ENCODE assay signal across 1 cellular context in the genomic region with DNA sequence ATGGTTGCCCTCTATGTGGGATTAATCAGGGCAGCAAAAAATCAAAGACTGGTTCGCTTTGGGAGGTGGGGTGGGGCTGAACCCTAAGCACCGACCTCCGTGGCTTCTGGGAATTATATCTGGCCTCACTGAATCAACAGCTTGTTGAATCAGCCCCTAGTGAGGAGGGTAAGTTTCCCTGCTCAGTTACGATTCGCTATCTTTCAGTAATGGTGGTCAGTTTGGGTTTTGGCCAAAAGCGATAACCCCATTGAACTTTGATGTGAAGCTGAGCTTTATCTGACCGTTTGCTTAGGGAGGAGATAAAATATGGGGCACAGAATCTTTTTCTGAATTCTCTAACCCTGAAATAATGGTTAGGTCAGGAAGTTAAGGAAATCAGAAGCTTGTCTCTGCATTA.
TF ChIP-seq lines count a peak whose summit lies in the region.

No MANE protein-coding gene starts in this region.

TF ChIP-seq in K562, 482 proteins besides CTCF, POLR2A, EP300 and RAD21:
- TF ChIP-seq ZNF124 (CRISPR knock-in tag; IDR thresholded peaks at IDR 0.05), result no peak
- TF ChIP-seq TAL1 (IDR thresholded peaks at IDR 0.05), result peak; percentile 39; the same call in 1 of the 2 replicates
- no peak for TF ChIP-seq ZNF79 (CRISPR knock-in tag; IDR thresholded peaks at IDR 0.05; ENCODE audit: low read depth)
- TF ChIP-seq RCOR1 (IDR thresholded peaks at IDR 0.05; ENCODE audit: borderline replicate concordance in 1 of 2, low read depth in 2 of 2, low read length in 2 of 2), result peak in 1 of 2 experiments; percentile 73; a peak in 1 of 4 replicates
- TF ChIP-seq NFIC (IDR thresholded peaks at IDR 0.05), result peak; percentile 67
- TF ChIP-seq STAT5B (CRISPR knock-in tag; IDR thresholded peaks at IDR 0.05), result no peak
- TF ChIP-seq TEAD4 (IDR thresholded peaks at IDR 0.05; ENCODE audit: low read length), result peak; percentile 42; the same call in 1 of the 2 replicates
- TF ChIP-seq TEAD4 (CRISPR knock-in tag; IDR thresholded peaks at IDR 0.05; ENCODE audit: borderline replicate concordance), result no peak
- TF ChIP-seq SMAD3 (CRISPR knock-in tag; conservative IDR thresholded peaks at IDR 0.05), result no peak
- no peak for TF ChIP-seq ZNF133 (CRISPR knock-in tag; IDR thresholded peaks at IDR 0.05)
- peak; percentile 54 to 76; a peak in 3 of 4 replicates for TF ChIP-seq KDM1A (IDR thresholded peaks at IDR 0.05)
- TF ChIP-seq ZNF695 (CRISPR knock-in tag; IDR thresholded peaks at IDR 0.05), result no peak
- TF ChIP-seq ZNF830 (CRISPR knock-in tag; IDR thresholded peaks at IDR 0.05), result no peak
- no peak for TF ChIP-seq BRD4 (IDR thresholded peaks at IDR 0.05)
- TF ChIP-seq XRCC3 (IDR thresholded peaks at IDR 0.05), result no peak
- peak; percentile 45; the same call in 1 of the 2 replicates for TF ChIP-seq CBFA2T2 (conservative IDR thresholded peaks at IDR 0.05)
- peak; percentile 65 for TF ChIP-seq CBFA2T3 (IDR thresholded peaks at IDR 0.05)
